Comparison of ENCODE assay signal across 2 cellular contexts in the genomic region with DNA sequence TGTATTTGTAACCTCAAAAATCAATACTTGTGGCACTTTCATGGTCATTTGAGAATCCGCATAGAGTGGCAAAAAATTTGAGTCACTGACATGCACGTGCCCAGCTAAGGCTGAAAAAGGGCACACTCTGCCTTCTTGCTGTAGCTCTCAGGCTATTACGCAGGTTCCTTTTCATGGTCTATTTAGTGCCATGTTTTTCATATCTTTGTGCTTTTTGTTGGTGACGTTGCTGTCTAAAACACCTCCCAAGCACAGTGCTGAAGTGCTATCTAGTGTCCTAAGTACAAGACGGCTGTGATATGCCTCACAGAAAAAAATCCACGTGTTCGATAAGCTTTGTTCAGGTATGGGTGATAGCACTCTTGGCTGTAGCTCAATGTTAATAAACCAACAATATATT.
TF ChIP-seq lines count a peak whose summit lies in the region.

No MANE protein-coding gene starts in this region.

TF ChIP-seq in HCT116, 20 proteins besides CTCF, POLR2A, EP300 and RAD21:
- TF ChIP-seq CBX3 (IDR thresholded peaks at IDR 0.05; ENCODE audit: low read depth), result no peak
- TF ChIP-seq ZFX (IDR thresholded peaks at IDR 0.05), result no peak
- no peak for TF ChIP-seq EZH2 (IDR thresholded peaks at IDR 0.05)
- TF ChIP-seq ZNF274 (IDR thresholded peaks at IDR 0.05; ENCODE audit: low read depth, low read length), result no peak

TF ChIP-seq in IMR-90, 13 proteins besides CTCF, POLR2A, EP300 and RAD21:
- TF ChIP-seq CHD1 (IDR thresholded peaks at IDR 0.05; ENCODE audit: low read depth, low read length) (no peak), RCOR1 (IDR thresholded peaks at IDR 0.05; ENCODE audit: insufficient replicate concordance, low read length) (no peak), FOS (IDR thresholded peaks at IDR 0.05; ENCODE audit: low read depth, low read length) (no peak), BHLHE40 (IDR thresholded peaks at IDR 0.05; ENCODE audit: low read depth, low read length) (no peak), SMC3 (IDR thresholded peaks at IDR 0.05; ENCODE audit: low read depth, low read length) (no peak), RFX5 (IDR thresholded peaks at IDR 0.05; ENCODE audit: low read depth, low read length) (no peak), MAFK (IDR thresholded peaks at IDR 0.05; ENCODE audit: low read depth, low read length) (no peak), USF2 (IDR thresholded peaks at IDR 0.05; ENCODE audit: low read depth, low read length) (no peak), MAZ (IDR thresholded peaks at IDR 0.05; ENCODE audit: borderline replicate concordance, low read depth, low read length) (no peak), NFE2L2 (IDR thresholded peaks at IDR 0.05; ENCODE audit: low read depth, low read length) (no peak), MXI1 (IDR thresholded peaks at IDR 0.05; ENCODE audit: borderline replicate concordance, low read depth, low read length) (no peak), CEBPB (IDR thresholded peaks at IDR 0.05; ENCODE audit: low read depth, low read length) (no peak)
- TF ChIP-seq, protein P1, sequence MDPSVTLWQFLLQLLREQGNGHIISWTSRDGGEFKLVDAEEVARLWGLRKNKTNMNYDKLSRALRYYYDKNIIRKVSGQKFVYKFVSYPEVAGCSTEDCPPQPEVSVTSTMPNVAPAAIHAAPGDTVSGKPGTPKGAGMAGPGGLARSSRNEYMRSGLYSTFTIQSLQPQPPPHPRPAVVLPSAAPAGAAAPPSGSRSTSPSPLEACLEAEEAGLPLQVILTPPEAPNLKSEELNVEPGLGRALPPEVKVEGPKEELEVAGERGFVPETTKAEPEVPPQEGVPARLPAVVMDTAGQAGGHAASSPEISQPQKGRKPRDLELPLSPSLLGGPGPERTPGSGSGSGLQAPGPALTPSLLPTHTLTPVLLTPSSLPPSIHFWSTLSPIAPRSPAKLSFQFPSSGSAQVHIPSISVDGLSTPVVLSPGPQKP (IDR thresholded peaks at IDR 0.05; ENCODE audit: borderline replicate concordance, low read depth, low read length), result no peak
TF ChIP-seq in IMR-90: peak in this region for 0.
